ENCODE assay signal across 13 cellular contexts in genomic region chr16:4486126-4486893, GRCh38. TPM values are rescaled to one million over a fixed set of nuclear protein-coding genes. Genes with fewer than 3 reads are reported as not detected.
DNase-seq lines count a peak whose midpoint lies in the region; TF ChIP-seq lines count a peak whose summit lies in the region.
"Had no signal": no experiment of that assay in that cellular context is flagged by ENCODE, and none has a peak within 500 bp of the region (broad histone marks: within the 10 kb centered on the region; RNA-seq: fewer than 3 reads in every experiment).

No MANE protein-coding gene starts in this region.

- 94 to 98% methylated on average over 3 of the region's 3 CpGs for WGBS in sigmoid colon, 2 donors
- 100% methylated on average over 3 of the region's 3 CpGs for WGBS in SK-N-SH (ENCODE audit: low lambda C conversion rate)
- WGBS in mammary epithelial cell (ENCODE audit: low coverage, missing lambda C conversion rate), result 100% methylated on average over 3 of the region's 3 CpGs

- H2AFZ ChIP-seq in SK-N-SH (ENCODE audit: low read depth) (no peak overlapping the region), mammary epithelial cell (ENCODE audit: low read depth, low read length) (no peak overlapping the region)

- peaks cover 0 to 46% of the 10 kb centered on the region in 2 donors for H3K4me1 ChIP-seq in right atrium auricular region
- peaks cover 0 to 4% (median 0%) of the 10 kb centered on the region in 4 donors for H3K4me1 ChIP-seq in sigmoid colon
- H3K4me1 ChIP-seq in SK-N-SH (ENCODE audit: control insufficient read depth in 1 of 2, insufficient read depth in 2 of 2, low read depth in 1 of 2, low read length in 1 of 2), result peaks cover 0 to 24% of the 10 kb centered on the region in 2 experiments; a peak in 2 of 4 replicates
- peaks cover 20% of the 10 kb centered on the region for H3K4me1 ChIP-seq in mammary epithelial cell (ENCODE audit: insufficient read depth, low read length)

- TF ChIP-seq CTCF in right atrium auricular region (IDR thresholded peaks at IDR 0.05), result no peak
- TF ChIP-seq CTCF in sigmoid colon (IDR thresholded peaks at IDR 0.05), result no peak
- TF ChIP-seq CTCF in SK-N-SH (IDR thresholded peaks at IDR 0.05), result no peak
- TF ChIP-seq CTCF in mammary epithelial cell (conservative IDR thresholded peaks at IDR 0.05 in 1 of 2, IDR thresholded peaks at IDR 0.05 in 1 of 2; ENCODE audit: extremely low read depth in 1 of 2, insufficient read depth in 1 of 2, low read depth in 1 of 2, low read length in 2 of 2), result no peak

- H3K4me3 ChIP-seq in right atrium auricular region (no peak overlapping the region), sigmoid colon (no peak overlapping the region), SK-N-SH (ENCODE audit: low read depth in 2 of 2, low read length in 1 of 2) (no peak overlapping the region), mammary epithelial cell (replicated peaks in 1 of 3; ENCODE audit: insufficient read depth in 1 of 3, low read depth in 2 of 3, low read length in 3 of 3) (no peak overlapping the region)

- no peak for TF ChIP-seq POLR2A in sigmoid colon (IDR thresholded peaks at IDR 0.05)

- H4K20me1 ChIP-seq in SK-N-SH (ENCODE audit: insufficient read depth) (no peaks in the 10 kb centered on the region; the same call in 1 of the 2 replicates), mammary epithelial cell (ENCODE audit: insufficient read depth, low read length) (no peaks in the 10 kb centered on the region)

- in situ Hi-C loops in mammary epithelial cell (cut with MboI; ENCODE audit: low sequenced_read_pairs in 2 of 2), result no loop called here

- H3K79me2 ChIP-seq in SK-N-SH (ENCODE audit: insufficient read depth) (peaks cover 73% of the 10 kb centered on the region), mammary epithelial cell (ENCODE audit: insufficient read depth, low read length) (peaks cover 91% of the 10 kb centered on the region)

- dilution Hi-C loops in mammary epithelial cell (cut with HindIII; ENCODE audit: low sequenced_read_pairs), result no loop called here

- no peak overlapping the region for H3K4me3 Mint-ChIP-seq in IgD-negative memory B cell
- H3K4me3 Mint-ChIP-seq in activated naive CD8-positive, alpha-beta T cell treated with anti-CD3 and anti-CD28 coated beads for 36 hours, result no peak overlapping the region

- peaks cover 34% of the 10 kb centered on the region for H3F3A ChIP-seq in SK-N-SH (replicated peaks; ENCODE audit: insufficient read depth)

- TF ChIP-seq EP300 in sigmoid colon (IDR thresholded peaks at IDR 0.05) (peak in 1 of 4 donors; percentile 14), SK-N-SH (IDR thresholded peaks at IDR 0.05; ENCODE audit: borderline replicate concordance in 1 of 2, low read depth in 1 of 2, low read length in 1 of 2) (no peak)

- intact Hi-C loops in sigmoid colon (cut with DNase I), result no loop called here
- intact Hi-C loops in mammary epithelial cell (cut with micrococcal nuclease), result no loop called here

- H3K36me3 ChIP-seq in right atrium auricular region (peaks cover 32% of the 10 kb centered on the region), sigmoid colon (peaks cover 0 to 28% (median 5%) of the 10 kb centered on the region in 4 donors), SK-N-SH (replicated peaks in 1 of 2; ENCODE audit: control insufficient read depth in 1 of 2, insufficient read depth in 2 of 2, low read length in 1 of 2) (peaks cover 4 to 7% of the 10 kb centered on the region in 2 experiments), mammary epithelial cell (ENCODE audit: insufficient read depth, low read length) (peaks cover 9% of the 10 kb centered on the region)

- H3K27ac Mint-ChIP-seq in IgD-negative memory B cell, result peak overlapping the region in 2 of 3 donors; percentile 43 to 71
- H3K27ac Mint-ChIP-seq in activated naive CD8-positive, alpha-beta T cell treated with anti-CD3 and anti-CD28 coated beads for 36 hours, result peak overlapping the region; percentile 61

- peak overlapping the region; percentile 86 to 95 for H3K27ac ChIP-seq in right atrium auricular region
- H3K27ac ChIP-seq in sigmoid colon, result peak overlapping the region in 3 of 4 donors; percentile 15 to 47 (median 18)
- H3K27ac ChIP-seq in SK-N-SH (ENCODE audit: low read depth in 2 of 2, low read length in 1 of 2), result no peak overlapping the region
- no peak overlapping the region for H3K27ac ChIP-seq in mammary epithelial cell (ENCODE audit: insufficient read depth, low read depth, low read length)

- no peaks in the 10 kb centered on the region for H3K9me3 Mint-ChIP-seq in IgD-negative memory B cell
- no peaks in the 10 kb centered on the region for H3K9me3 Mint-ChIP-seq in activated naive CD8-positive, alpha-beta T cell treated with anti-CD3 and anti-CD28 coated beads for 36 hours

- H3K4me1 Mint-ChIP-seq in IgD-negative memory B cell, result peaks cover 9 to 17% (median 16%) of the 10 kb centered on the region in 3 donors
- H3K4me1 Mint-ChIP-seq in activated naive CD8-positive, alpha-beta T cell treated with anti-CD3 and anti-CD28 coated beads for 36 hours, result peaks cover 63% of the 10 kb centered on the region

- POLR2A ChIA-PET in SK-N-SH (lab: Yijun Ruan, JAX), result interaction anchor here (0.7 kb wide), 1 partner anchor 10 kb away, joined by 3 read pairs; the partner anchor contains the start of gene HMOX2

- H3K36me3 Mint-ChIP-seq in IgD-negative memory B cell, result peaks cover 5% of the 10 kb centered on the region
- peaks cover 35% of the 10 kb centered on the region for H3K36me3 Mint-ChIP-seq in activated naive CD8-positive, alpha-beta T cell treated with anti-CD3 and anti-CD28 coated beads for 36 hours

- H3K9ac ChIP-seq in SK-N-SH, result no peak overlapping the region
- H3K9ac ChIP-seq in mammary epithelial cell (ENCODE audit: insufficient read depth, low read length), result no peak overlapping the region

- DNase-seq in activated naive CD8-positive, alpha-beta T cell treated with anti-CD3 and anti-CD28 coated beads for 36 hours, result no peak
- peak; percentile 66 for DNase-seq in right atrium auricular region (ENCODE audit: low spot score)
- no peak for DNase-seq in sigmoid colon
- no peak for DNase-seq in SK-N-SH
- DNase-seq in cortex of kidney (lab: John Stamatoyannopoulos, UW), result no peak
- DNase-seq in mammary epithelial cell, result no peak
- no peak for DNase-seq in NCI-H1417 (lab: John Stamatoyannopoulos, UW)
- DNase-seq: Calu3; cerebellar nuclear complex; NCI-H446; SHP77; stimulated activated naive CD4-positive, alpha-beta T cell treated with Interleukin-2 at 50 U/mL for 16 hours had no signal

- H3K9me3 ChIP-seq in right atrium auricular region (no peaks in the 10 kb centered on the region), sigmoid colon (no peaks in the 10 kb centered on the region), SK-N-SH (no peaks in the 10 kb centered on the region), mammary epithelial cell (replicated peaks; ENCODE audit: insufficient read depth, low read length) (no peaks in the 10 kb centered on the region)

- no peaks in the 10 kb centered on the region for H3K27me3 Mint-ChIP-seq in IgD-negative memory B cell
- no peaks in the 10 kb centered on the region for H3K27me3 Mint-ChIP-seq in activated naive CD8-positive, alpha-beta T cell treated with anti-CD3 and anti-CD28 coated beads for 36 hours

- TF ChIP-seq RAD21 in SK-N-SH (IDR thresholded peaks at IDR 0.05; ENCODE audit: low read length), result no peak

- CTCF ChIA-PET in SK-N-SH (lab: Yijun Ruan, JAX) (interaction anchor here (1.2 to 4.2 kb wide), 4 partner anchors 10 to 32 kb away, joined by 3 to 22 read pairs (median 6); partner anchors contain the start of gene HMOX2), mammary epithelial cell (lab: Charles Lee; ENCODE audit: low non-redundant PET) (interaction anchor here (0.6 kb wide), 1 partner anchor 197 kb away, joined by 4 read pairs; no protein-coding TSS in a partner anchor)

- no peaks in the 10 kb centered on the region for H3K9me2 ChIP-seq in SK-N-SH

- no TSS peak for BruUV-seq in mammary epithelial cell (replicated peaks; lab: Mats Ljungman, UMichigan)

- H3K4me2 ChIP-seq in SK-N-SH (no peak overlapping the region), mammary epithelial cell (ENCODE audit: insufficient read depth, low read depth, low read length) (no peak overlapping the region)

- H3K27me3 ChIP-seq in right atrium auricular region, result no peaks in the 10 kb centered on the region
- no peaks in the 10 kb centered on the region for H3K27me3 ChIP-seq in sigmoid colon
- no peaks in the 10 kb centered on the region for H3K27me3 ChIP-seq in SK-N-SH (ENCODE audit: insufficient read depth)
- no peaks in the 10 kb centered on the region for H3K27me3 ChIP-seq in mammary epithelial cell (ENCODE audit: insufficient read depth, low read length)

RNA-seq across cellular contexts. Expression of gene HMOX2, which starts 10.1 kb away (rescaled TPM):
- polyA plus RNA-seq in IgD-negative memory B cell (75.9 TPM), sigmoid colon (10 to 100 TPM; 57.7 to 77.2 (median 62.1) TPM), SK-N-SH (2012; rRNA removed) (65.1 and 75.5 TPM in 2 replicates), mammary epithelial cell (113 TPM)
- total RNA-seq in activated naive CD8-positive, alpha-beta T cell treated with anti-CD3 and anti-CD28 coated beads for 36 hours, result 10 to 100 TPM; 84.4 to 88.4 TPM
- total RNA-seq in right atrium auricular region (100 to 1,000 TPM in 1 of 2 donors, 10 to 100 TPM in 1; 98.7 to 101 TPM), sigmoid colon (10 to 100 TPM; 29.9 to 37.1 (median 32.0) TPM), mammary epithelial cell (10 to 100 TPM; 55.8 to 98.4 TPM)
- 48.4 and 62.0 TPM in 2 replicates for polyA plus RNA-seq in SK-N-SH (2012; cell fraction: cytosol; rRNA removed)
- polyA plus RNA-seq in SK-N-SH (2012; cell fraction: nucleus; rRNA removed), result 62.6 and 64.9 TPM in 2 replicates
- 96.6 TPM for polyA minus RNA-seq in mammary epithelial cell

RNA-seq across cellular contexts. Expression of gene NMRAL1, which starts 11.9 kb away (rescaled TPM):
- 45.3 TPM for polyA plus RNA-seq in IgD-negative memory B cell
- 10 to 100 TPM; 62.5 to 64.4 TPM for total RNA-seq in activated naive CD8-positive, alpha-beta T cell treated with anti-CD3 and anti-CD28 coated beads for 36 hours
- total RNA-seq in right atrium auricular region, result 10 to 100 TPM; 18.7 to 36.3 TPM
- total RNA-seq in sigmoid colon, result 10 to 100 TPM; 24.8 to 62.3 (median 47.0) TPM
- 10 to 100 TPM; 29.4 to 52.7 (median 46.8) TPM for polyA plus RNA-seq in sigmoid colon
- polyA plus RNA-seq in SK-N-SH (2012; rRNA removed), result 99.9 and 102 TPM in 2 replicates
- polyA plus RNA-seq in SK-N-SH (2012; cell fraction: cytosol; rRNA removed), result 50.3 and 72.4 TPM in 2 replicates
- 97.1 and 185 TPM in 2 replicates for polyA plus RNA-seq in SK-N-SH (2012; cell fraction: nucleus; rRNA removed)
- 10 to 100 TPM; 55.7 to 62.8 TPM for total RNA-seq in mammary epithelial cell
- polyA plus RNA-seq in mammary epithelial cell, result 81.2 TPM
- 62.6 TPM for polyA minus RNA-seq in mammary epithelial cell

RNA-seq across cellular contexts. Expression of gene CDIP1, which starts 52.3 kb away (rescaled TPM):
- polyA plus RNA-seq in IgD-negative memory B cell (28.5 TPM), sigmoid colon (10 to 100 TPM; 10.8 to 16.2 (median 16.1) TPM), SK-N-SH (2012; rRNA removed) (19.4 and 30.2 TPM in 2 replicates), mammary epithelial cell (56.7 TPM)
- total RNA-seq in activated naive CD8-positive, alpha-beta T cell treated with anti-CD3 and anti-CD28 coated beads for 36 hours, result 10 to 100 TPM; 33.0 to 33.3 TPM
- total RNA-seq in right atrium auricular region (10 to 100 TPM; 29.6 to 42.9 TPM), sigmoid colon (10 to 100 TPM; 12.8 to 22.4 (median 18.6) TPM), mammary epithelial cell (10 to 100 TPM; 63.3 to 81.8 TPM)
- polyA plus RNA-seq in SK-N-SH (2012; cell fraction: cytosol; rRNA removed), result 17.6 and 23.3 TPM in 2 replicates
- polyA plus RNA-seq in SK-N-SH (2012; cell fraction: nucleus; rRNA removed), result 33.9 and 39.3 TPM in 2 replicates
- 82.2 TPM for polyA minus RNA-seq in mammary epithelial cell

Comparison
In these comparisons a context has a peak if more than half of its experiments do, and no peak if none do; other contexts are left out.
1. H3K27ac ChIP-seq: peak in right atrium auricular region (2 of 2) and sigmoid colon (3 of 4); none in SK-N-SH (0 of 2) and mammary epithelial cell (single experiment).